28 cellular contexts compared by ENCODE assay signal in the genomic region with DNA sequence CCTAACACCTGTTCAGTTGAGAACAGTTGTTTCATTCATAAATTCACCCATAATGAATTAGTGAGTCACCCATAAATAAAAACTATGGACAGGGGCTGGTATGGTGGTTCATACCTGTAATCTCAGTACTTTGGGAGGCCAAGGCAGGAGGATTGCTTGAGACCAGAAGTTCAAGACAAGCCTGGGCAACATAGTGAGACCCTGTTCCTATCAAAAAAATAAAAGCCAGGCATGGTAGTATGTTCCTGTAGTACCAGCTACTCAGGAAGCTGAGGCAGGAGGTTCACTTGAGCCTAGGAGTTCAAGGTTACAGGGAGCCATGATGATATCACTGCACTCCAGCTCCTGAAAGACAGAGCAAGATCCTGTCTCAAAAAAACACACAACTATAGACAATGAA.
"Had no signal": no experiment of that assay in that cellular context is flagged by ENCODE, and none has a peak within 500 bp of the region (broad histone marks: within the 10 kb centered on the region; RNA-seq: fewer than 3 reads in every experiment).

No MANE protein-coding gene starts in this region.

- H2AFZ ChIP-seq: neural progenitor cell had no signal

- H3K4me2 ChIP-seq: neural progenitor cell had no signal

- H3K27me3 ChIP-seq: neural progenitor cell, neutrophil, right atrium auricular region, stomach, suprapubic skin, tibial artery, upper lobe of right lung had no signal

- FAIRE-seq: urothelium cell line had no signal

- DNase-seq: islet precursor cell; left ventricle myocardium inferior; mesendoderm; naive B cell; natural killer cell; nephron progenitor cell; occipital lobe; stimulated activated CD4-positive, alpha-beta T cell treated with anti-CD3 and anti-CD28 coated beads, Interleukin-12 subunit alpha, Interleukin-12 subunit beta, amount 100 ng/mL, for 4 hours; stimulated activated CD4-positive, alpha-beta T cell treated with anti-CD3 and anti-CD28 coated beads, Interleukin-15, amount 100 ng/mL, for 24 hours; stimulated activated CD4-positive, alpha-beta T cell treated with anti-CD3 and anti-CD28 coated beads, Interleukin-2, amount 100 ng/mL, for 24 hours; stimulated activated CD4-positive, alpha-beta T cell treated with anti-CD3 and anti-CD28 coated beads, Interleukin-4, amount 100 ng/mL, for 1 hour; stimulated activated naive B cell treated with anti-CD40 and anti-IgM and Interleukin-4, amounts not matched to agents 10 μg/mL and 1 μg/mL and 100 μg/mL, for 72 hours; stimulated activated naive CD8-positive, alpha-beta T cell treated with anti-CD3 and anti-CD28 coated beads, Interleukin-15, Interleukin-2, amounts not matched to agents 100 U/mL and 50 U/mL, for 24 hours; stomach; tibial artery; trophoblast cell; upper lobe of right lung had no signal

- H3K9me3 ChIP-seq: left ventricle myocardium inferior, neutrophil, right atrium auricular region, stomach, suprapubic skin, thoracic aorta, tibial artery, upper lobe of right lung had no signal

- ATAC-seq: natural killer cell; sciatic nerve; stimulated activated naive B cell treated with anti-CD40 and anti-IgM and Interleukin-4, amounts not matched to agents 10 μg/mL and 1 μg/mL and 100 μg/mL, for 72 hours; stimulated activated naive CD8-positive, alpha-beta T cell treated with anti-CD3 and anti-CD28 coated beads, Interleukin-15, Interleukin-2, amounts not matched to agents 100 U/mL and 50 U/mL, for 24 hours; upper lobe of right lung had no signal

- H3K4me1 Mint-ChIP-seq: mesothelial cell of epicardium; naive B cell; natural killer cell; nephron progenitor cell; neural progenitor cell; stimulated activated naive B cell treated with anti-CD40 and anti-IgM and Interleukin-4, amounts not matched to agents 10 μg/mL and 1 μg/mL and 100 μg/mL, for 72 hours had no signal

- H3K4me3 Mint-ChIP-seq: mesothelial cell of epicardium; naive B cell; natural killer cell; nephron progenitor cell; neural progenitor cell; stimulated activated naive B cell treated with anti-CD40 and anti-IgM and Interleukin-4, amounts not matched to agents 10 μg/mL and 1 μg/mL and 100 μg/mL, for 72 hours had no signal

- H3K27ac ChIP-seq: left ventricle myocardium inferior, neural progenitor cell, right atrium auricular region, skin epidermis, stomach, suprapubic skin, thoracic aorta, tibial artery, upper lobe of right lung had no signal

- H3K36me3 Mint-ChIP-seq: natural killer cell had no signal

- H3K9ac ChIP-seq: neural progenitor cell had no signal

- H3K4me3 ChIP-seq: left ventricle myocardium inferior, lung, neural progenitor cell, right atrium auricular region, skin epidermis, stomach, suprapubic skin, thoracic aorta, tibial artery, upper lobe of right lung had no signal

- H3K4me1 ChIP-seq: left ventricle myocardium inferior, neural progenitor cell, right atrium auricular region, stomach, suprapubic skin, tibial artery, upper lobe of right lung had no signal

- H3K27me3 Mint-ChIP-seq: naive B cell; progenitor cell of endocrine pancreas; stimulated activated naive B cell treated with anti-CD40 and anti-IgM and Interleukin-4, amounts not matched to agents 10 μg/mL and 1 μg/mL and 100 μg/mL, for 72 hours had no signal

- H3K27ac Mint-ChIP-seq: mesothelial cell of epicardium; natural killer cell; neural progenitor cell; progenitor cell of endocrine pancreas; stimulated activated naive B cell treated with anti-CD40 and anti-IgM and Interleukin-4, amounts not matched to agents 10 μg/mL and 1 μg/mL and 100 μg/mL, for 72 hours had no signal

- H3K9me3 Mint-ChIP-seq: mesothelial cell of epicardium; naive B cell; natural killer cell; nephron progenitor cell; neural progenitor cell; stimulated activated naive B cell treated with anti-CD40 and anti-IgM and Interleukin-4, amounts not matched to agents 10 μg/mL and 1 μg/mL and 100 μg/mL, for 72 hours had no signal
